Comparison of ENCODE assay signal across 33 cellular contexts in genomic region chr16:572865-573650, GRCh38. TPM values are rescaled to one million over a fixed set of nuclear protein-coding genes. Genes with fewer than 3 reads are reported as not detected.
"Had no signal": no experiment of that assay in that cellular context is flagged by ENCODE, and none has a peak within 500 bp of the region (broad histone marks: within the 10 kb centered on the region; RNA-seq: fewer than 3 reads in every experiment).

No MANE protein-coding gene starts in this region.

- H3K9me3 ChIP-seq: left ventricle myocardium inferior, neutrophil, psoas muscle, right atrium auricular region, right lobe of liver, suprapubic skin, thoracic aorta, tibial artery, upper lobe of right lung had no signal

- H3K9ac ChIP-seq: neural progenitor cell, parathyroid adenoma had no signal

- H2AFZ ChIP-seq: neural progenitor cell, parathyroid adenoma had no signal

- DNase-seq: islet precursor cell; left ventricle myocardium inferior; mesendoderm; naive B cell; natural killer cell; nephron progenitor cell; occipital lobe; psoas muscle; right lobe of liver; stimulated activated CD4-positive, alpha-beta T cell treated with anti-CD3 and anti-CD28 coated beads, Interleukin-1b, Interleukin-23, amount 100 ng/mL, for 48 hours; stimulated activated CD4-positive, alpha-beta T cell treated with anti-CD3 and anti-CD28 coated beads, Interleukin-2, amount 100 ng/mL, for 48 hours; stimulated activated CD4-positive, alpha-beta T cell treated with anti-CD3 and anti-CD28 coated beads, Interleukin-4, amount 100 ng/mL, for 4 hours; stimulated activated CD8-positive, alpha-beta memory T cell treated with anti-CD3 and anti-CD28 coated beads, Interleukin-4, amount 100 ng/mL, for 48 hours; stimulated activated naive CD4-positive, alpha-beta T cell treated with Interleukin-2 at 50 U/mL for 16 hours; tibial artery; trophoblast cell; upper lobe of right lung had no signal

- H3K36me3 ChIP-seq: neural progenitor cell, right atrium auricular region, right lobe of liver, thoracic aorta had no signal

- H3K4me3 ChIP-seq: left ventricle myocardium inferior, lung, neural progenitor cell, psoas muscle, right atrium auricular region, right lobe of liver, smooth muscle cell, suprapubic skin, thoracic aorta, tibial artery, upper lobe of right lung had no signal

- H3K4me2 ChIP-seq: neural progenitor cell, smooth muscle cell had no signal

- H3K27ac ChIP-seq: left ventricle myocardium inferior, neural progenitor cell, neutrophil, parathyroid adenoma, psoas muscle, right atrium auricular region, right lobe of liver, suprapubic skin, thoracic aorta, tibial artery, upper lobe of right lung had no signal

- H3K27me3 ChIP-seq: neural progenitor cell, neutrophil, right atrium auricular region, right lobe of liver, suprapubic skin, tibial artery, upper lobe of right lung had no signal

- ATAC-seq: natural killer cell; psoas muscle; right lobe of liver; stimulated activated memory B cell treated with anti-CD40 and anti-IgM and Interleukin-4, amounts not matched to agents 10 μg/mL and 1 μg/mL and 100 μg/mL, for 72 hours; upper lobe of right lung had no signal

- FAIRE-seq: urothelium cell line had no signal

RNA-seq across cellular contexts. Expression of gene PRR35, which starts 12.9 kb away (rescaled TPM):
- total RNA-seq: kidney epithelial cell, left ventricle myocardium inferior, lower leg skin, lung, occipital lobe, osteocyte, posterior vena cava, psoas muscle, right atrium auricular region, right lobe of liver, skeletal muscle tissue, smooth muscle cell, subcutaneous adipose tissue, suprapubic skin, upper lobe of right lung had no signal
- polyA plus RNA-seq: lung, psoas muscle, smooth muscle cell had no signal
